15 cellular contexts compared by ENCODE assay signal in genomic region chr5:103526164-103526915, GRCh38. TPM values are rescaled to one million over a fixed set of nuclear protein-coding genes. Genes with fewer than 3 reads are reported as not detected.
DNase-seq lines count a peak whose midpoint lies in the region; ATAC-seq and TF ChIP-seq lines count a peak whose summit lies in the region.
"Had no signal": no experiment of that assay in that cellular context is flagged by ENCODE, and none has a peak within 500 bp of the region (broad histone marks: within the 10 kb centered on the region; RNA-seq: fewer than 3 reads in every experiment).

No MANE protein-coding gene starts in this region.

- intact Hi-C loops in A673 (cut with micrococcal nuclease; ENCODE audit: unreplicated experiment): no loop called here

- H3K4me1 ChIP-seq in A673 (ENCODE audit: insufficient read depth, low read length, poor library complexity, severe bottlenecking) (no peaks in the 10 kb centered on the region), GM23248 (ENCODE audit: insufficient read depth) (peaks cover 38% of the 10 kb centered on the region), hepatocyte (ENCODE audit: insufficient read depth) (peaks cover 20% of the 10 kb centered on the region)

- ATAC-seq in HG03025 (IDR thresholded peaks at IDR 0.05; ENCODE audit: low FRiP score, unreplicated experiment) (no peak), HG03520 (IDR thresholded peaks at IDR 0.05; ENCODE audit: unreplicated experiment) (no peak)
- ATAC-seq: natural killer cell had no signal

- H2AFZ ChIP-seq in GM23248 (peak overlapping the region; percentile 29), hepatocyte (no peak overlapping the region)

- H3F3A ChIP-seq in GM23248 (ENCODE audit: insufficient read depth): peaks cover 32% of the 10 kb centered on the region

- H3K9me3 ChIP-seq in A673 (ENCODE audit: low read depth, low read length, poor library complexity, severe bottlenecking) (no peaks in the 10 kb centered on the region), GM23248 (ENCODE audit: low read depth) (no peaks in the 10 kb centered on the region), hepatocyte (ENCODE audit: low read depth) (no peaks in the 10 kb centered on the region)

- H3K4me2 ChIP-seq in GM23248 (ENCODE audit: unreplicated experiment) (peak overlapping the region; percentile 55), hepatocyte (peak overlapping the region; percentile 37)

- H3K9me2 ChIP-seq in GM23248 (ENCODE audit: insufficient read depth) (no peaks in the 10 kb centered on the region), hepatocyte (replicated peaks; ENCODE audit: insufficient read depth) (no peaks in the 10 kb centered on the region)

- peak overlapping the region; percentile 49 for H3K9ac ChIP-seq in GM23248

- in situ Hi-C loops in GM23248 (cut with MboI): no loop called here

- H4K20me1 ChIP-seq in GM23248 (ENCODE audit: insufficient read depth): no peaks in the 10 kb centered on the region
- H4K20me1 ChIP-seq in hepatocyte (ENCODE audit: insufficient read depth, poor library complexity, severe bottlenecking): no peaks in the 10 kb centered on the region

- no peak overlapping the region for H3K4me3 ChIP-seq in A673 (ENCODE audit: low read depth, low read length, poor library complexity, severe bottlenecking)
- H3K4me3 ChIP-seq in GM23248: peak overlapping the region; percentile 35
- H3K4me3 ChIP-seq in hepatocyte: no peak overlapping the region
- H3K4me3 ChIP-seq: skin epidermis had no signal

- no peaks in the 10 kb centered on the region for H3K79me2 ChIP-seq in GM23248 (ENCODE audit: insufficient read depth)
- H3K79me2 ChIP-seq in hepatocyte: no peaks in the 10 kb centered on the region

- H3K27me3 ChIP-seq in A673 (replicated peaks; ENCODE audit: insufficient read depth, low read depth, low read length, poor library complexity): no peaks in the 10 kb centered on the region
- H3K27me3 ChIP-seq in GM23248 (replicated peaks; ENCODE audit: insufficient read depth): no peaks in the 10 kb centered on the region
- no peaks in the 10 kb centered on the region for H3K27me3 ChIP-seq in hepatocyte

- DNase-seq in A673 (ENCODE audit: low spot score) (peak; percentile 9), GM23248 (peak; percentile 88), astrocyte of the hippocampus (ENCODE audit: low read depth, low spot score) (peak; percentile 5), hepatocyte (ENCODE audit: low spot score) (no peak), caudate nucleus (lab: John Stamatoyannopoulos, UW) (no peak)
- no peak for DNase-seq in activated CD4-positive, alpha-beta T cell treated with anti-CD3 and anti-CD28 coated beads, Interleukin-2, amount 50 U/mL, for 48 hours
- DNase-seq: ACHN; activated B cell treated with CpG ODN at 0.5 μM for 24 hours; activated naive CD4-positive, alpha-beta T cell treated with anti-CD3 and anti-CD28 coated beads, Interleukin-2, amount 50 U/mL, for 16 hours; natural killer cell; NCI-H1092 treated with DMSO at 0.1 percent for 48 hours had no signal

- CTCF ChIA-PET in A673 (lab: Charles Lee): no interaction called here

- H3K27ac ChIP-seq in A673 (ENCODE audit: low read depth, low read length, poor library complexity, severe bottlenecking) (no peak overlapping the region), GM23248 (peak overlapping the region; percentile 74), hepatocyte (peak overlapping the region; percentile 58), caudate nucleus (ENCODE audit: low read depth, low read length) (no peak overlapping the region)
- H3K27ac ChIP-seq: epithelial cell of prostate, skin epidermis had no signal

- 21 to 25% methylated on average over 6 of the region's 6 CpGs for WGBS in GM23248 (ENCODE audit: low coverage in 1 of 2, low lambda C conversion rate in 2 of 2, missing lambda C conversion rate in 2 of 2), 2 experiments
- WGBS in hepatocyte (ENCODE audit: low lambda C conversion rate, missing lambda C conversion rate): 32% methylated on average over 6 of the region's 6 CpGs

- TF ChIP-seq CTCF in A673 (conservative IDR thresholded peaks at IDR 0.05; ENCODE audit: low read depth, low read length) (no peak), hepatocyte (IDR thresholded peaks at IDR 0.05; ENCODE audit: poor library complexity) (no peak)

- POLR2A ChIA-PET in A673 (lab: Charles Lee; ENCODE audit: low non-redundant PET): no interaction called here

- no TSS peak for BruUV-seq in A673 (replicated peaks; lab: Mats Ljungman, UMichigan)

- no peaks in the 10 kb centered on the region for H3K36me3 ChIP-seq in A673 (ENCODE audit: insufficient read depth, low read length, poor library complexity, severe bottlenecking)
- no peaks in the 10 kb centered on the region for H3K36me3 ChIP-seq in GM23248 (ENCODE audit: low read depth)
- H3K36me3 ChIP-seq in hepatocyte (replicated peaks; ENCODE audit: insufficient read depth, low read depth): no peaks in the 10 kb centered on the region

RNA-seq across cellular contexts. Expression of gene NUDT12, which starts 36.2 kb away (rescaled TPM):
- total RNA-seq in A673 (2021): 10.2 and 10.9 TPM in 2 replicates
- 8.6 and 8.9 TPM in 2 replicates for total RNA-seq in GM23248 (2014; rRNA removed; shearing (Covaris generic))
- 5.2 and 6.7 TPM in 2 replicates for polyA plus RNA-seq in GM23248 (2016; fragmentation: Nextera tagmentation; extraction: Ambion mirVana)
- total RNA-seq in hepatocyte: 28.5 and 38.9 TPM in 2 replicates
- polyA plus RNA-seq in hepatocyte: 7.2 and 7.4 TPM in 2 replicates

Comparison
In these comparisons a context has a peak if more than half of its experiments do, and no peak if none do; other contexts are left out.
1. DNase-seq: peak in A673 (single experiment), GM23248 (single experiment) and astrocyte of the hippocampus (single experiment); none in hepatocyte (single experiment), caudate nucleus (0 of 61) and activated CD4-positive, alpha-beta T cell treated with anti-CD3 and anti-CD28 coated beads, Interleukin-2, amount 50 U/mL, for 48 hours (0 of 2).
2. H3K27ac ChIP-seq: peak in GM23248 (single experiment) and hepatocyte (single experiment); none in A673 (single experiment) and caudate nucleus (single experiment).